Comparison of ENCODE assay signal across 13 cellular contexts in the genomic region with DNA sequence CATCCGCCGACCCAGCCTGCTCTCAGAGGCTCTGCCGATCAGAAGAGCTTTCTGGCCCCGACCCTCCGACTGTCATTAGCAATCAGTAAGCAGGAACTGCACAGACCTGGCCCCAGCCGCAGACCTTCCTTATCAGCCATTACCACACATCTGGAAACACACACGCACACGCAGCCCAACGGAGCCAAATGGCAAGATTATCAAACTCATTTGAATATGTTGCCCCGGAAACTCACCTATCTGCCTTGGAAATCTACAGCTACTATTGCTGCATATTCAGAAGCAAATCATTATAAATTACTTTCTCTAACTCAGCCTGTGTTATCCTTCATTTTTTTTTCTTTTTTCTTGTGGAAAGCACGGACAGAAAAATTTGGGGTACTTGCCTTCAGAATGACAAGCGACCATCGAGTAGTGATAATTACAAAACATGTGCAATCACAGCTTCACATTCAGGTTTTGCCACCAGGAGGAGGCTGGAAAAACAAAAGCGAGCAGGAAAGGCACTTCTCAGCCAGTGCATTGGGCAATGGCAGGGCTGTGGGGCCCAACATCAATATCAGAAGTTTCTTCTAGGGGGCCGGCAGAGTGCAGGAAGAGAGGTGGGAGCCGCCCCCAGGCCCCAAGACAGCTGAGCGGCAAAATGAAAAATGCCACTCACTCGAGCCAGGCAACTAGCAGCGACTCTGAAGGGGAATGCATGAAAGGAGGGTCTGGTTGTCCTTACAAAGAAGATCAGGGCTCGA.
A peak's percentile ranks its signal among the peaks of the same experiment; 100 is the strongest.
DNase-seq lines count a peak whose midpoint lies in the region; ATAC-seq and TF ChIP-seq lines count a peak whose summit lies in the region.
"Had no signal": no experiment of that assay in that cellular context is flagged by ENCODE, and none has a peak within 500 bp of the region (broad histone marks: within the 10 kb centered on the region; RNA-seq: fewer than 3 reads in every experiment).

No MANE protein-coding gene starts in this region.

- H3K4me3 Mint-ChIP-seq in CD4-positive, alpha-beta T cell, result peak overlapping the region; percentile 27
- peak overlapping the region; percentile 37 to 62 for H3K4me3 Mint-ChIP-seq in activated T-cell treated with anti-CD3 and anti-CD28 coated beads, Interleukin-2, amount 50 U/mL, for 72 hours

- no peak overlapping the region for H3K27ac ChIP-seq in CD4-positive, alpha-beta T cell (ENCODE audit: low read depth, low read length)
- H3K27ac ChIP-seq in testis, result no peak overlapping the region
- H3K27ac ChIP-seq: KMS-11 had no signal

- H3K36me3 Mint-ChIP-seq in CD4-positive, alpha-beta T cell (ENCODE audit: low read depth), result no peaks in the 10 kb centered on the region
- peaks cover 2 to 4% of the 10 kb centered on the region in 2 donors for H3K36me3 Mint-ChIP-seq in activated T-cell treated with anti-CD3 and anti-CD28 coated beads, Interleukin-2, amount 50 U/mL, for 72 hours (ENCODE audit: insufficient read depth in 2 of 2)

- CTCF ChIA-PET in CD4-positive, alpha-beta T cell (lab: Charles Lee), result no interaction called here

- H3K9me3 Mint-ChIP-seq in CD4-positive, alpha-beta T cell, result peaks cover 5% of the 10 kb centered on the region
- peaks cover 3 to 6% of the 10 kb centered on the region in 2 donors for H3K9me3 Mint-ChIP-seq in activated T-cell treated with anti-CD3 and anti-CD28 coated beads, Interleukin-2, amount 50 U/mL, for 72 hours

- H3K9me3 ChIP-seq in CD4-positive, alpha-beta T cell (ENCODE audit: control insufficient read depth, low read length), result no peaks in the 10 kb centered on the region
- no peaks in the 10 kb centered on the region for H3K9me3 ChIP-seq in testis

- DNase-seq in CD4-positive, alpha-beta T cell, result no peak
- peak; percentile 91 for DNase-seq in Jurkat, Clone E6-1 (ENCODE audit: low read depth, low spot score)
- DNase-seq in activated T-cell treated with anti-CD3 and anti-CD28 coated beads, Interleukin-2, amount 50 U/mL, for 72 hours, result peak in 1 of 2 donors; percentile 13
- DNase-seq in left kidney (ENCODE audit: low read depth, low spot score) (peak; percentile 63), NCI-H82 (lab: John Stamatoyannopoulos, UW) (no peak), testis (no peak)
- DNase-seq: Calu3, head of caudate nucleus, NCI-H345, SHP77 had no signal

- POLR2A ChIA-PET in CD4-positive, alpha-beta T cell (lab: Charles Lee), result no interaction called here

- ATAC-seq in CD4-positive, alpha-beta T cell (ENCODE audit: poor library complexity), result no peak
- ATAC-seq in activated T-cell treated with anti-CD3 and anti-CD28 coated beads, Interleukin-2, amount 50 U/mL, for 72 hours (replicated peaks in 1 of 2), result peak; percentile 36 to 66
- ATAC-seq in GM18858 (IDR thresholded peaks at IDR 0.05; ENCODE audit: unreplicated experiment) (no peak), HG02763 (IDR thresholded peaks at IDR 0.05; ENCODE audit: unreplicated experiment) (no peak)

- H3K36me3 ChIP-seq in testis (ENCODE audit: low read depth, missing control alignments), result no peaks in the 10 kb centered on the region

- peaks cover 12% of the 10 kb centered on the region for H3K4me1 Mint-ChIP-seq in CD4-positive, alpha-beta T cell (ENCODE audit: low read depth)
- H3K4me1 Mint-ChIP-seq in activated T-cell treated with anti-CD3 and anti-CD28 coated beads, Interleukin-2, amount 50 U/mL, for 72 hours (ENCODE audit: low read depth), result peaks cover 13% of the 10 kb centered on the region

- peak overlapping the region; percentile 20 for H3K4me3 ChIP-seq in Jurkat, Clone E6-1 (ENCODE audit: low read length)
- H3K4me3 ChIP-seq in testis, result no peak overlapping the region

- no peak overlapping the region for H3K27ac Mint-ChIP-seq in CD4-positive, alpha-beta T cell
- H3K27ac Mint-ChIP-seq in activated T-cell treated with anti-CD3 and anti-CD28 coated beads, Interleukin-2, amount 50 U/mL, for 72 hours, result no peak overlapping the region

- peaks cover 10% of the 10 kb centered on the region for H3K27me3 Mint-ChIP-seq in CD4-positive, alpha-beta T cell
- peaks cover 12% of the 10 kb centered on the region for H3K27me3 Mint-ChIP-seq in activated T-cell treated with anti-CD3 and anti-CD28 coated beads, Interleukin-2, amount 50 U/mL, for 72 hours (ENCODE audit: low read depth)

- WGBS in testis, 2 donors, result 76 to 84% methylated on average over 20 of the region's 20 CpGs

- TF ChIP-seq CTCF in CD4-positive, alpha-beta T cell (IDR thresholded peaks at IDR 0.05), result no peak
- TF ChIP-seq CTCF in testis (IDR thresholded peaks at IDR 0.05), result no peak

- H3K27me3 ChIP-seq in CD4-positive, alpha-beta T cell (ENCODE audit: control insufficient read depth, insufficient read depth, low read length), result no peaks in the 10 kb centered on the region
- no peaks in the 10 kb centered on the region for H3K27me3 ChIP-seq in testis

- intact Hi-C loops in CD4-positive, alpha-beta T cell (cut with DNase I, micrococcal nuclease), result no loop called here
- intact Hi-C loops in testis (cut with DNase I; ENCODE audit: low total_unique reads), result no loop called here

- no peak for TF ChIP-seq POLR2A in testis (IDR thresholded peaks at IDR 0.05)

- H3K4me1 ChIP-seq in testis, result peaks cover 8% of the 10 kb centered on the region

Comparison
In these comparisons a context has a peak if more than half of its experiments do, and no peak if none do; other contexts are left out.
1. ATAC-seq: peak in activated T-cell treated with anti-CD3 and anti-CD28 coated beads, Interleukin-2, amount 50 U/mL, for 72 hours (2 of 2); none in CD4-positive, alpha-beta T cell (single experiment), GM18858 (single experiment) and HG02763 (single experiment).
2. DNase-seq: peak in Jurkat, Clone E6-1 (single experiment) and left kidney (single experiment); none in CD4-positive, alpha-beta T cell (0 of 10), NCI-H82 (single experiment) and testis (single experiment).